Comparison of ENCODE assay signal across 1 cellular context in the genomic region with DNA sequence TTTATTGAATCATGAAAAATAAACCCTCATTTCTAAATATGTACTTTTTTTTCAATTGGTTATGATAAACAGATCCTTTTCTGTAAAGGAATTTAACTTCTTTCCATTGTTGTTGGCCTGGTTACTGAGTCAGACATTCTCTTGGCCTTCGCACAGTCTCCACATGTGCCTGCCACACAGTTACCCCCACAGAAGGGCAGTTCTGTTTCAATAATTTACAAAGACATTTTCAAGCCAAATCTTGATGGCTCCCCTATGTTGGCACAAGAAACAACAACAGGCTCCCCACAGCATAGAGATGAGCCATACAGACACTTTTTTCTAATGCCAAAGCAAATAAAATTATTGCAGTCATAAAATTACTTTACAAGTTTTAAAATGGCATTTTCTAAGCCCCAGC.
TF ChIP-seq lines count a peak whose summit lies in the region.

No MANE protein-coding gene starts in this region.

TF ChIP-seq in HEK293, 187 proteins besides CTCF, POLR2A, EP300 and RAD21 (continued from another document):
- TF ChIP-seq, protein P1, sequence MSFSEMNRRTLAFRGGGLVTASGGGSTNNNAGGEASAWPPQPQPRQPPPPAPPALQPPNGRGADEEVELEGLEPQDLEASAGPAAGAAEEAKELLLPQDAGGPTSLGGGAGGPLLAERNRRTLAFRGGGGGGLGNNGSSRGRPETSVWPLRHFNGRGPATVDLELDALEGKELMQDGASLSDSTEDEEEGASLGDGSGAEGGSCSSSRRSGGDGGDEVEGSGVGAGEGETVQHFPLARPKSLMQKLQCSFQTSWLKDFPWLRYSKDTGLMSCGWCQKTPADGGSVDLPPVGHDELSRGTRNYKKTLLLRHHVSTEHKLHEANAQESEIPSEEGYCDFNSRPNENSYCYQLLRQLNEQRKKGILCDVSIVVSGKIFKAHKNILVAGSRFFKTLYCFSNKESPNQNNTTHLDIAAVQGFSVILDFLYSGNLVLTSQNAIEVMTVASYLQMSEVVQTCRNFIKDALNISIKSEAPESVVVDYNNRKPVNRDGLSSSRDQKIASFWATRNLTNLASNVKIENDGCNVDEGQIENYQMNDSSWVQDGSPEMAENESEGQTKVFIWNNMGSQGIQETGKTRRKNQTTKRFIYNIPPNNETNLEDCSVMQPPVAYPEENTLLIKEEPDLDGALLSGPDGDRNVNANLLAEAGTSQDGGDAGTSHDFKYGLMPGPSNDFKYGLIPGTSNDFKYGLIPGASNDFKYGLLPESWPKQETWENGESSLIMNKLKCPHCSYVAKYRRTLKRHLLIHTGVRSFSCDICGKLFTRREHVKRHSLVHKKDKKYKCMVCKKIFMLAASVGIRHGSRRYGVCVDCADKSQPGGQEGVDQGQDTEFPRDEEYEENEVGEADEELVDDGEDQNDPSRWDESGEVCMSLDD (tag by site-specific recombination; IDR thresholded peaks at IDR 0.05) = no peak
- TF ChIP-seq, protein P2, sequence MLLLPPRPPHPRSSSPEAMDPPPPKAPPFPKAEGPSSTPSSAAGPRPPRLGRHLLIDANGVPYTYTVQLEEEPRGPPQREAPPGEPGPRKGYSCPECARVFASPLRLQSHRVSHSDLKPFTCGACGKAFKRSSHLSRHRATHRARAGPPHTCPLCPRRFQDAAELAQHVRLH (tag by site-specific recombination; IDR thresholded peaks at IDR 0.05) = no peak
